9 cellular contexts compared by ENCODE assay signal in the genomic region with DNA sequence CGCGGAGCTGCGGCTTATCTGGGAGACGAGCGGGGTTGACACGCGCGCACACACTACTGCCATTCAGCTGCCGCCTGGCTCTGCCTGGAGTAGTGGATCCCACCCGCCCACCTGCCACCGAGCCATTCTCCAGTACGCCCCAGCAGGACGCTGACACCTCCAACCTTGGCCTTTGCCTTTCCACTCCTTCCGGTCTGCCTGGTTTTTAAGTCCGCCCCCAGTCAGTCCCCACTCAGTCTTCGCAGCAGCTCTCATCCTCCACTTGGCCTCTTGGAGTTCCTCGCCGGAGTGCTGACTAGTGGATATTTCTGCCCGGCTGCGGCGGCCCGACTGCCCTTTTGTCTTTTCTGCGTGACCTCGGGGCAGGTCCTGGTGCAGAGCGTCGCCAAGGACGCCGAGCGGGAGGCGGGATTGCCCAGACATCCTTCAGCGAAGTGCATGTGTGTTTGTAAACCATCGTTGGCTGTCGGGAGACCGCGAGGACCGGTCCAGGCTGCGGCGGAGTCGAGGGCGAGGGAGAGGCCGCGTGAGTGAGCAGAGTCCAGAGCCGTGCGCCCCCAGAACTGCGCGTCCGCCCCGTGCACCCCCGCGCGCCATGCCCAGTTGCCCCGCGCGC. TPM values are rescaled to one million over a fixed set of nuclear protein-coding genes. Genes with fewer than 3 reads are reported as not detected.
DNase-seq lines count a peak whose midpoint lies in the region; ATAC-seq, FAIRE-seq and TF ChIP-seq lines count a peak whose summit lies in the region.
"Had no signal": no experiment of that assay in that cellular context is flagged by ENCODE, and none has a peak within 500 bp of the region (broad histone marks: within the 10 kb centered on the region; RNA-seq: fewer than 3 reads in every experiment).

No MANE protein-coding gene starts in this region.

- peaks cover 46% of the 10 kb centered on the region for H3K4me1 Mint-ChIP-seq in brain

- 0 to 1% methylated on average over 29 to 54 of the region's 54 CpGs for WGBS in tibial nerve, 2 donors

- H3K27me3 ChIP-seq in HUES6 (ENCODE audit: control insufficient read depth, insufficient read depth, low read length) (peaks cover 67% of the 10 kb centered on the region), tibial nerve (peaks cover 0 to 12% of the 10 kb centered on the region in 2 donors)

- H3K9me3 ChIP-seq in HUES6 (ENCODE audit: control insufficient read depth, insufficient read depth, low read depth, low read length) = no peaks in the 10 kb centered on the region
- no peaks in the 10 kb centered on the region for H3K9me3 ChIP-seq in tibial nerve

- H3K9me3 Mint-ChIP-seq in brain = peaks cover 0 to 2% (median 0%) of the 10 kb centered on the region in 5 experiments

- peak overlapping the region; percentile 89 to 99 (median 96) for H3K4me3 Mint-ChIP-seq in brain

- no peak for TF ChIP-seq POLR2A in tibial nerve (IDR thresholded peaks at IDR 0.05)
- no peak for TF ChIP-seq POLR2A in GM12892 (IDR thresholded peaks at IDR 0.05; ENCODE audit: low read depth, low read length)

- H3K27ac Mint-ChIP-seq in brain = peak overlapping the region; percentile 47 to 88 (median 77)

- peaks cover under 1% of the 10 kb centered on the region for H3K36me3 Mint-ChIP-seq in brain

- peak in 1 of 2 donors; percentile 36 for TF ChIP-seq EP300 in tibial nerve (IDR thresholded peaks at IDR 0.05)

- peaks cover 68% of the 10 kb centered on the region for H3K27me3 Mint-ChIP-seq in brain

- peak overlapping the region; percentile 81 for H3K9ac ChIP-seq in HUES6 (ENCODE audit: low read length)

- FAIRE-seq in GM12892 (lab: Jason Lieb, UNC) (no peak), GM19239 (lab: Jason Lieb, UNC) (no peak)

- H3K36me3 ChIP-seq in HUES6 (ENCODE audit: control insufficient read depth, insufficient read depth, low read length) (no peaks in the 10 kb centered on the region; the same call in 1 of the 2 replicates), tibial nerve (no peaks in the 10 kb centered on the region)

- no peak for TF ChIP-seq CTCF in brain (conservative IDR thresholded peaks at IDR 0.05)
- no peak for TF ChIP-seq CTCF in tibial nerve (IDR thresholded peaks at IDR 0.05)

- peaks cover 31% of the 10 kb centered on the region for H3K4me1 ChIP-seq in HUES6 (ENCODE audit: control insufficient read depth, insufficient read depth, low read length)
- peaks cover 0 to 62% (median 5%) of the 10 kb centered on the region in 4 donors for H3K4me1 ChIP-seq in tibial nerve

- H3K27ac ChIP-seq in HUES6 (ENCODE audit: low read depth, low read length) = no peak overlapping the region
- H3K27ac ChIP-seq in tibial nerve = peak overlapping the region; percentile 70 to 88 (median 84)

- H3K4me3 ChIP-seq in HUES6 (ENCODE audit: low read depth, low read length) = peak overlapping the region; percentile 85
- H3K4me3 ChIP-seq in tibial nerve = peak overlapping the region; percentile 50 to 78 (median 67)

- DNase-seq in D341Med (ENCODE audit: low spot score) (peak; percentile 51), left lobe of liver (ENCODE audit: low spot score) (peak; percentile 45), tibial nerve (ENCODE audit: low spot score in 2 of 2) (peak; percentile 18 to 20), GM12892 (ENCODE audit: insufficient read length) (no peak), GM19239 (ENCODE audit: insufficient read length, low spot score) (no peak)

- ATAC-seq in left lobe of liver = peak; percentile 3
- no peak for ATAC-seq in GM18498 (IDR thresholded peaks at IDR 0.05; ENCODE audit: unreplicated experiment)

RNA-seq across cellular contexts. Expression of gene SLIT2, which starts 1.1 kb away (rescaled TPM):
- polyA plus RNA-seq in brain (ENCODE audit: insufficient read depth, low read depth, low replicate concordance) = 20.1 TPM
- total RNA-seq in left lobe of liver (0.63 TPM), tibial nerve (10 to 100 TPM; 38.6 to 66.2 (median 47.2) TPM)
- polyA plus RNA-seq in GM12892 (2012; ENCODE audit: missing spikeins) = not detected
- total RNA-seq: NCI-H460 had no signal

Comparison
In these comparisons a context has a peak if more than half of its experiments do, and no peak if none do; other contexts are left out.
1. DNase-seq: peak in D341Med (single experiment), left lobe of liver (single experiment) and tibial nerve (2 of 2); none in GM12892 (single experiment) and GM19239 (single experiment).
2. RNA of gene SLIT2, which starts 1.1 kb away (total RNA-seq): 38.6 to 66.2 TPM in tibial nerve; 0.63 TPM in left lobe of liver (single experiment); every median in the first group is over 10 times any median in the second.